Comparison of ENCODE assay signal across 17 cellular contexts in the genomic region with DNA sequence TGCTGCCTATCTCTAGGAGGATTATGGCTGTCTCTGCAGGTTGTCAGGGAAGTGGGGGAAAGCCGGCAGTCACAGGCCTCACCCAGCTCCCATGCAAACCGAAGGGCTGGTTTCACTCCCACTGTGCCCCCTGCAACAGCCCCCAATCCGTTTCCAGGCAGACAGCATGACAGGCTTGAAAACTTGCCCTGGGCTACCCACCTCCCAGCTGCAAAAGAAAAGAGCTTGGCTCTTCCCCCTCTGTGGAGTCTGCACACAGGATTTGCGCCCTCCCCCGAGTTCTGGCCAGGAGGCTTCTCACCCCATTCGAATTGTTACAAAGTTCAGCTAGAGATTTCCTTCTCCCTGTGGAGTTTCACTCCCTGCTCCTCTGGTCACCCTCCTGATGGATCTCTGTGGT.
"Had no signal": no experiment of that assay in that cellular context is flagged by ENCODE, and none has a peak within 500 bp of the region (broad histone marks: within the 10 kb centered on the region; RNA-seq: fewer than 3 reads in every experiment).

No MANE protein-coding gene starts in this region.

- H3K4me1 ChIP-seq: foreskin keratinocyte, left ventricle myocardium inferior, parathyroid adenoma, sigmoid colon, upper lobe of right lung had no signal

- H3K27me3 ChIP-seq: foreskin keratinocyte, sigmoid colon, upper lobe of right lung had no signal

- H2AFZ ChIP-seq: parathyroid adenoma had no signal

- DNase-seq: activated CD4-positive, alpha-beta T cell treated with anti-CD3 and anti-CD28 coated beads for 1 hour; activated gamma-delta T cell treated with Interleukin-2 at 50 U/mL for 16 hours; activated T-cell treated with anti-CD3 and anti-CD28 coated beads, Interleukin-2, amount 50 U/mL, for 1 hour; aorta; effector CD8-positive, alpha-beta T cell; foreskin keratinocyte; left ventricle myocardium inferior; sigmoid colon; stimulated activated CD4-positive, alpha-beta T cell treated with anti-CD3 and anti-CD28 coated beads, Interleukin-2, amount 100 ng/mL, for 48 hours; stimulated activated CD8-positive, alpha-beta memory T cell treated with anti-CD3 and anti-CD28 coated beads, Interleukin-4, amount 100 ng/mL, for 48 hours; stimulated activated naive B cell treated with anti-CD40 and anti-IgM and Interleukin-4, amounts not matched to agents 10 μg/mL and 1 μg/mL and 100 μg/mL, for 72 hours; T-cell; upper lobe of right lung; WERI-Rb-1 had no signal

- ATAC-seq: foreskin keratinocyte; natural killer cell treated with Interleukin-12 subunit alpha and Interleukin-12 subunit beta and Interleukin-15 and Interleukin-18, amount 100 ng/mL, for 72 hours; stimulated activated naive B cell treated with anti-CD40 and anti-IgM and Interleukin-4, amounts not matched to agents 10 μg/mL and 1 μg/mL and 100 μg/mL, for 72 hours; T-cell; upper lobe of right lung had no signal

- H3K4me2 ChIP-seq: smooth muscle cell had no signal

- H3K27ac ChIP-seq: foreskin keratinocyte, left ventricle myocardium inferior, parathyroid adenoma, sigmoid colon, upper lobe of right lung, WERI-Rb-1 had no signal

- H3K9ac ChIP-seq: parathyroid adenoma had no signal

- H3K9me3 ChIP-seq: sigmoid colon, upper lobe of right lung had no signal

- H3K36me3 ChIP-seq: left ventricle myocardium inferior, sigmoid colon, upper lobe of right lung, WERI-Rb-1 had no signal

- H3K4me3 ChIP-seq: left ventricle myocardium inferior, sigmoid colon, smooth muscle cell, upper lobe of right lung had no signal
